ENCODE assay signal across 27 cellular contexts in genomic region chr14:25094171-25094907, GRCh38. TPM values are rescaled to one million over a fixed set of nuclear protein-coding genes. Genes with fewer than 3 reads are reported as not detected.
"Had no signal": no experiment of that assay in that cellular context is flagged by ENCODE, and none has a peak within 500 bp of the region (broad histone marks: within the 10 kb centered on the region; RNA-seq: fewer than 3 reads in every experiment).

No MANE protein-coding gene starts in this region.

- H3K4me3 Mint-ChIP-seq: activated naive CD4-positive, alpha-beta T cell treated with anti-CD3 and anti-CD28 coated beads, Interleukin-2, amount 50 U/mL, for 24 hours; central memory CD8-positive, alpha-beta T cell; effector memory CD8-positive, alpha-beta T cell; memory B cell; nephron progenitor cell had no signal

- DNase-seq: activated gamma-delta T cell treated with Interleukin-2 at 50 U/mL for 16 hours; activated T-cell treated with anti-CD3 and anti-CD28 coated beads, Interleukin-2, amount 50 U/mL, for 1 hour; colonic mucosa; dorsolateral prefrontal cortex; effector memory CD8-positive, alpha-beta T cell; gastrocnemius medialis; head of caudate nucleus; left colon; mucosa of descending colon; nephron progenitor cell; nucleus accumbens; posterior cingulate gyrus; sigmoid colon; spleen; stimulated activated CD4-positive, alpha-beta T cell treated with anti-CD3 and anti-CD28 coated beads, Interleukin-4, amount 100 ng/mL, for 1 hour; stimulated activated naive CD4-positive, alpha-beta T cell treated with Interleukin-2 at 50 U/mL for 16 hours; upper lobe of left lung; WERI-Rb-1 had no signal

- H3K9me3 ChIP-seq: ascending aorta, colonic mucosa, gastrocnemius medialis, mucosa of descending colon, sigmoid colon, spleen, thoracic aorta, upper lobe of left lung had no signal

- H3K36me3 ChIP-seq: ascending aorta, colonic mucosa, gastrocnemius medialis, sigmoid colon, spleen, thoracic aorta, upper lobe of left lung, WERI-Rb-1 had no signal

- H3K36me3 Mint-ChIP-seq: activated naive CD4-positive, alpha-beta T cell treated with anti-CD3 and anti-CD28 coated beads, Interleukin-2, amount 50 U/mL, for 24 hours; memory B cell had no signal

- H3K27ac ChIP-seq: ascending aorta, colonic mucosa, dorsolateral prefrontal cortex, gastrocnemius medialis, sigmoid colon, spleen, thoracic aorta, upper lobe of left lung, WERI-Rb-1 had no signal

- ATAC-seq: effector memory CD8-positive, alpha-beta T cell; esophagus mucosa; gastrocnemius medialis; left colon; mucosa of descending colon had no signal

- H3K4me1 Mint-ChIP-seq: activated naive CD4-positive, alpha-beta T cell treated with anti-CD3 and anti-CD28 coated beads, Interleukin-2, amount 50 U/mL, for 24 hours; central memory CD8-positive, alpha-beta T cell; memory B cell had no signal

- H3K4me1 ChIP-seq: ascending aorta, colonic mucosa, gastrocnemius medialis, sigmoid colon, spleen, upper lobe of left lung had no signal

- H3K4me3 ChIP-seq: ascending aorta, colonic mucosa, dorsolateral prefrontal cortex, gastrocnemius medialis, mucosa of descending colon, sigmoid colon, spleen, thoracic aorta, upper lobe of left lung had no signal

- H3K27ac Mint-ChIP-seq: activated naive CD4-positive, alpha-beta T cell treated with anti-CD3 and anti-CD28 coated beads, Interleukin-2, amount 50 U/mL, for 24 hours; effector memory CD8-positive, alpha-beta T cell; memory B cell had no signal

- H3K9me3 Mint-ChIP-seq: activated naive CD4-positive, alpha-beta T cell treated with anti-CD3 and anti-CD28 coated beads, Interleukin-2, amount 50 U/mL, for 24 hours; central memory CD8-positive, alpha-beta T cell; effector memory CD8-positive, alpha-beta T cell; memory B cell; nephron progenitor cell had no signal

- H3K27me3 ChIP-seq: ascending aorta, colonic mucosa, gastrocnemius medialis, sigmoid colon, upper lobe of left lung had no signal

- FAIRE-seq: endothelial cell of umbilical vein, keratinocyte had no signal

RNA-seq across cellular contexts. Expression of gene STXBP6, which starts 44.4 kb away (rescaled TPM):
- total RNA-seq: endothelial cell of umbilical vein; T-helper 2 cell treated with Interferon-gamma antibody and Interleukin-4, amounts not matched to agents 100 ng/mL and 5 ng/mL, for 36 hours had no signal
